Comparison of ENCODE assay signal across 22 cellular contexts in genomic region chr2:169331461-169331860, GRCh38. TPM values are rescaled to one million over a fixed set of nuclear protein-coding genes. Genes with fewer than 3 reads are reported as not detected.
"Had no signal": no experiment of that assay in that cellular context is flagged by ENCODE, and none has a peak within 500 bp of the region (broad histone marks: within the 10 kb centered on the region; RNA-seq: fewer than 3 reads in every experiment).

No MANE protein-coding gene starts in this region.

- H3K9me3 ChIP-seq: MG63, SJSA1 had no signal

- H3K4me1 ChIP-seq: SJSA1 had no signal

- H3K36me3 ChIP-seq: MG63, SJSA1 had no signal

- H3K27me3 ChIP-seq: SJSA1 had no signal

- DNase-seq: IMR-90, Karpas-422, KG1, MG63, NCI-H1092, NCI-H1105 treated with DMSO at 0.1 percent for 48 hours, NCI-H1417 treated with DMSO at 0.1 percent for 48 hours, NCI-H146, NCI-H1694 treated with DMSO at 0.1 percent for 48 hours, NCI-H1930, NCI-H2081, NCI-H2107, NCI-H2227 treated with DMSO at 0.1 percent for 48 hours, NCI-H524, NCI-H526 treated with DMSO at 0.1 percent for 48 hours, NCI-H748 treated with DMSO at 0.1 percent for 48 hours, Right ventricle myocardium superior, RPMI8226, SIG-M5 had no signal

- H3K4me3 ChIP-seq: MG63, SJSA1, SK-N-MC had no signal

- ATAC-seq: HepG2 had no signal

RNA-seq across cellular contexts. Expression of gene LRP2, which starts 30.9 kb away (rescaled TPM):
- total RNA-seq: IMR-90, Right ventricle myocardium superior had no signal
